In the genomic region with DNA sequence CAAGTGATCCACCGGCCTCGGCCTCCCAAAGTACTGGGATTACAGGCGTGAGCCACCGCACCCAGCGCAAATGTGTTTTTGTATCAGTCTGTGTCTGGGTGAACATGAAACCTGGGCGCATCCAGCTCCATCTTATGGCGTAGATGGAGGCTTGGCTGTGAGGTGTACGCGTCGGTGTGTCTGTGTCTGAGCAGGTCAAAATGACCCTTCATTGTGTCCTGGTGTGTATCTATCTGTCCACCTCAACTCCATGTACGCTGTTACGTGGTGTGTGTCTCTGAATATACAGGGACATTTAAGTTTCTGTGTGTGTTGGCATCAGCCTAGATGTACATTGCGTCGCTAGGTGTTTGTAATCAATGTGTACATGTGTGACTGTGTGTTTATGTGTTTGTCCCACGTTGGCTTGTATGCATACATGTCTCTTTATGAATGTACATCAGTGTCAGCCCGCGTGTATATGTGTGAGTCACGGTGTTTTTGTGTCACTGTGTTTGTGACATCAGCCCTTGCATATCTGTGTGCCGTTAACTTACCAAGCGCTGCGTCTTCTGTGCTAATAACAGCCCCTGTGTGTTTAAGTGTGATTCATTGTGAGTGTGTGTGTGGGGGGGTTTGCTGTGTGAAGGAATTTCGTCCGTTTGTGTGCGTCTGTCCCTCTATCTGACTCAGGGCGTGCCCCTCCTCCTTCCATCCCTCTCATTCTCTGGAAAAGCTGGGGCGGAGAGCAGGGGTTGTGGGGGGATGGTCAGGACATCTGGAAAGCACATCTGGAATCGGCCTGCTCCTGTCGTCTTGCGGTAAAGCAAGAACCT, we compare ENCODE assay signal across 1 cellular context.
A peak's percentile ranks its signal among the peaks of the same experiment; 100 is the strongest.
TF ChIP-seq lines count a peak whose summit lies in the region.

No MANE protein-coding gene starts in this region.

TF ChIP-seq in K562, 482 proteins besides CTCF, POLR2A, EP300 and RAD21 (continued from another document and continues in another):
- TF ChIP-seq, protein P1, sequence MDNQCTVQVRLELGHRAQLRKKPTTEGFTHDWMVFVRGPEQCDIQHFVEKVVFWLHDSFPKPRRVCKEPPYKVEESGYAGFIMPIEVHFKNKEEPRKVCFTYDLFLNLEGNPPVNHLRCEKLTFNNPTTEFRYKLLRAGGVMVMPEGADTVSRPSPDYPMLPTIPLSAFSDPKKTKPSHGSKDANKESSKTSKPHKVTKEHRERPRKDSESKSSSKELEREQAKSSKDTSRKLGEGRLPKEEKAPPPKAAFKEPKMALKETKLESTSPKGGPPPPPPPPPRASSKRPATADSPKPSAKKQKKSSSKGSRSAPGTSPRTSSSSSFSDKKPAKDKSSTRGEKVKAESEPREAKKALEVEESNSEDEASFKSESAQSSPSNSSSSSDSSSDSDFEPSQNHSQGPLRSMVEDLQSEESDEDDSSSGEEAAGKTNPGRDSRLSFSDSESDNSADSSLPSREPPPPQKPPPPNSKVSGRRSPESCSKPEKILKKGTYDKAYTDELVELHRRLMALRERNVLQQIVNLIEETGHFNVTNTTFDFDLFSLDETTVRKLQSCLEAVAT (IDR thresholded peaks at IDR 0.05): peak; percentile 7 to 27; a peak in 1 of 4 replicates
- TF ChIP-seq ZNF699 (CRISPR knock-in tag; IDR thresholded peaks at IDR 0.05; ENCODE audit: insufficient replicate concordance) (no peak), HLTF (IDR thresholded peaks at IDR 0.05) (0 out of 2 replicates have a peak, but pooled peaks have one; percentile 64), ZNF830 (CRISPR knock-in tag; IDR thresholded peaks at IDR 0.05) (no peak), U2AF2 (optimal IDR thresholded peaks at IDR 0.05; ENCODE audit: low read depth, low read length) (no peak), SMARCE1 (IDR thresholded peaks at IDR 0.05) (peak; percentile 87), BRD4 (IDR thresholded peaks at IDR 0.05) (0 out of 2 replicates have a peak, but pooled peaks have one; percentile 11), MEIS2 (IDR thresholded peaks at IDR 0.05; ENCODE audit: partially characterized antibody) (peak; percentile 36), PHF20 (IDR thresholded peaks at IDR 0.05; ENCODE audit: partially characterized antibody) (peak; percentile 55), HMGN3 (IDR thresholded peaks at IDR 0.05; ENCODE audit: borderline replicate concordance, extremely low read depth, insufficient read length, low read depth, low read length) (no peak), ZNF311 (CRISPR knock-in tag; IDR thresholded peaks at IDR 0.05) (peak; percentile 73; the same call in 1 of the 2 replicates), CREB1 (IDR thresholded peaks at IDR 0.05) (peak; percentile 64; the same call in 1 of the 2 replicates), CREB1 (CRISPR knock-in tag; IDR thresholded peaks at IDR 0.05) (peak; percentile 79), DPF2 (IDR thresholded peaks at IDR 0.05) (peak; percentile 92), ARID1B (IDR thresholded peaks at IDR 0.05) (peak; percentile 81; the same call in 1 of the 2 replicates), ATF1 (CRISPR knock-in tag; IDR thresholded peaks at IDR 0.05) (no peak), ATF1 (tag; IDR thresholded peaks at IDR 0.05) (peak; percentile 72), JUND (IDR thresholded peaks at IDR 0.05; ENCODE audit: borderline replicate concordance, low read depth, low read length) (peak; percentile 73; the same call in 1 of the 2 replicates), JUND (tag; IDR thresholded peaks at IDR 0.05; ENCODE audit: borderline replicate concordance, low read depth, low read length) (no peak; the same call in 2 of the 3 replicates), ETV6 (IDR thresholded peaks at IDR 0.05; ENCODE audit: borderline replicate concordance in 1 of 2, low read depth in 2 of 2, low read length in 1 of 2) (0 out of 4 replicates have a peak, but pooled peaks of 1 of the 2 experiments have one; percentile 8), ETV6 (CRISPR knock-in tag; IDR thresholded peaks at IDR 0.05; ENCODE audit: borderline replicate concordance) (no peak), ZNF639 (CRISPR knock-in tag; conservative IDR thresholded peaks at IDR 0.05 in 1 of 2, IDR thresholded peaks at IDR 0.05 in 1 of 2) (no peak), PYGO2 (tag; IDR thresholded peaks at IDR 0.05) (no peak), ZNF592 (IDR thresholded peaks at IDR 0.05) (peak; percentile 41), ZBTB12 (CRISPR knock-in tag; IDR thresholded peaks at IDR 0.05) (no peak), ZNF263 (CRISPR knock-in tag; IDR thresholded peaks at IDR 0.05; ENCODE audit: borderline replicate concordance) (0 out of 2 replicates have a peak, but pooled peaks have one; percentile 57), THAP7 (CRISPR knock-in tag; IDR thresholded peaks at IDR 0.05) (no peak), TAF7 (tag; IDR thresholded peaks at IDR 0.05) (no peak), LEF1 (IDR thresholded peaks at IDR 0.05) (peak; percentile 87), ZC3H4 (CRISPR knock-in tag; IDR thresholded peaks at IDR 0.05; ENCODE audit: borderline replicate concordance) (no peak), CBX3 (IDR thresholded peaks at IDR 0.05; ENCODE audit: borderline replicate concordance in 1 of 2, low read length in 2 of 2) (no peak), ZNF644 (tag; IDR thresholded peaks at IDR 0.05; ENCODE audit: low read depth) (no peak)
- TF ChIP-seq, protein P2, sequence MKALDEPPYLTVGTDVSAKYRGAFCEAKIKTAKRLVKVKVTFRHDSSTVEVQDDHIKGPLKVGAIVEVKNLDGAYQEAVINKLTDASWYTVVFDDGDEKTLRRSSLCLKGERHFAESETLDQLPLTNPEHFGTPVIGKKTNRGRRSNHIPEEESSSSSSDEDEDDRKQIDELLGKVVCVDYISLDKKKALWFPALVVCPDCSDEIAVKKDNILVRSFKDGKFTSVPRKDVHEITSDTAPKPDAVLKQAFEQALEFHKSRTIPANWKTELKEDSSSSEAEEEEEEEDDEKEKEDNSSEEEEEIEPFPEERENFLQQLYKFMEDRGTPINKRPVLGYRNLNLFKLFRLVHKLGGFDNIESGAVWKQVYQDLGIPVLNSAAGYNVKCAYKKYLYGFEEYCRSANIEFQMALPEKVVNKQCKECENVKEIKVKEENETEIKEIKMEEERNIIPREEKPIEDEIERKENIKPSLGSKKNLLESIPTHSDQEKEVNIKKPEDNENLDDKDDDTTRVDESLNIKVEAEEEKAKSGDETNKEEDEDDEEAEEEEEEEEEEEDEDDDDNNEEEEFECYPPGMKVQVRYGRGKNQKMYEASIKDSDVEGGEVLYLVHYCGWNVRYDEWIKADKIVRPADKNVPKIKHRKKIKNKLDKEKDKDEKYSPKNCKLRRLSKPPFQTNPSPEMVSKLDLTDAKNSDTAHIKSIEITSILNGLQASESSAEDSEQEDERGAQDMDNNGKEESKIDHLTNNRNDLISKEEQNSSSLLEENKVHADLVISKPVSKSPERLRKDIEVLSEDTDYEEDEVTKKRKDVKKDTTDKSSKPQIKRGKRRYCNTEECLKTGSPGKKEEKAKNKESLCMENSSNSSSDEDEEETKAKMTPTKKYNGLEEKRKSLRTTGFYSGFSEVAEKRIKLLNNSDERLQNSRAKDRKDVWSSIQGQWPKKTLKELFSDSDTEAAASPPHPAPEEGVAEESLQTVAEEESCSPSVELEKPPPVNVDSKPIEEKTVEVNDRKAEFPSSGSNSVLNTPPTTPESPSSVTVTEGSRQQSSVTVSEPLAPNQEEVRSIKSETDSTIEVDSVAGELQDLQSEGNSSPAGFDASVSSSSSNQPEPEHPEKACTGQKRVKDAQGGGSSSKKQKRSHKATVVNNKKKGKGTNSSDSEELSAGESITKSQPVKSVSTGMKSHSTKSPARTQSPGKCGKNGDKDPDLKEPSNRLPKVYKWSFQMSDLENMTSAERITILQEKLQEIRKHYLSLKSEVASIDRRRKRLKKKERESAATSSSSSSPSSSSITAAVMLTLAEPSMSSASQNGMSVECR (CRISPR knock-in tag; IDR thresholded peaks at IDR 0.05): peak; percentile 55
- TF ChIP-seq, protein P3, sequence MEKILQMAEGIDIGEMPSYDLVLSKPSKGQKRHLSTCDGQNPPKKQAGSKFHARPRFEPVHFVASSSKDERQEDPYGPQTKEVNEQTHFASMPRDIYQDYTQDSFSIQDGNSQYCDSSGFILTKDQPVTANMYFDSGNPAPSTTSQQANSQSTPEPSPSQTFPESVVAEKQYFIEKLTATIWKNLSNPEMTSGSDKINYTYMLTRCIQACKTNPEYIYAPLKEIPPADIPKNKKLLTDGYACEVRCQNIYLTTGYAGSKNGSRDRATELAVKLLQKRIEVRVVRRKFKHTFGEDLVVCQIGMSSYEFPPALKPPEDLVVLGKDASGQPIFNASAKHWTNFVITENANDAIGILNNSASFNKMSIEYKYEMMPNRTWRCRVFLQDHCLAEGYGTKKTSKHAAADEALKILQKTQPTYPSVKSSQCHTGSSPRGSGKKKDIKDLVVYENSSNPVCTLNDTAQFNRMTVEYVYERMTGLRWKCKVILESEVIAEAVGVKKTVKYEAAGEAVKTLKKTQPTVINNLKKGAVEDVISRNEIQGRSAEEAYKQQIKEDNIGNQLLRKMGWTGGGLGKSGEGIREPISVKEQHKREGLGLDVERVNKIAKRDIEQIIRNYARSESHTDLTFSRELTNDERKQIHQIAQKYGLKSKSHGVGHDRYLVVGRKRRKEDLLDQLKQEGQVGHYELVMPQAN (IDR thresholded peaks at IDR 0.05; ENCODE audit: borderline replicate concordance): 0 out of 2 replicates have a peak, but pooled peaks have one; percentile 49
- TF ChIP-seq, protein P4, sequence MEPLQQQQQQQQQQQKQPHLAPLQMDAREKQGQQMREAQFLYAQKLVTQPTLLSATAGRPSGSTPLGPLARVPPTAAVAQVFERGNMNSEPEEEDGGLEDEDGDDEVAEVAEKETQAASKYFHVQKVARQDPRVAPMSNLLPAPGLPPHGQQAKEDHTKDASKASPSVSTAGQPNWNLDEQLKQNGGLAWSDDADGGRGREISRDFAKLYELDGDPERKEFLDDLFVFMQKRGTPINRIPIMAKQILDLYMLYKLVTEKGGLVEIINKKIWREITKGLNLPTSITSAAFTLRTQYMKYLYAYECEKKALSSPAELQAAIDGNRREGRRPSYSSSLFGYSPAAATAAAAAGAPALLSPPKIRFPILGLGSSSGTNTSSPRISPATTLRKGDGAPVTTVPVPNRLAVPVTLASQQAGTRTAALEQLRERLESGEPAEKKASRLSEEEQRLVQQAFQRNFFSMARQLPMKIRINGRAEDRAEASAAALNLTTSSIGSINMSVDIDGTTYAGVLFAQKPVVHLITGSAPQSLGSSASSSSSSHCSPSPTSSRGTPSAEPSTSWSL (CRISPR knock-in tag; IDR thresholded peaks at IDR 0.05; ENCODE audit: borderline replicate concordance): no peak
